25 cellular contexts compared by ENCODE assay signal in the genomic region with DNA sequence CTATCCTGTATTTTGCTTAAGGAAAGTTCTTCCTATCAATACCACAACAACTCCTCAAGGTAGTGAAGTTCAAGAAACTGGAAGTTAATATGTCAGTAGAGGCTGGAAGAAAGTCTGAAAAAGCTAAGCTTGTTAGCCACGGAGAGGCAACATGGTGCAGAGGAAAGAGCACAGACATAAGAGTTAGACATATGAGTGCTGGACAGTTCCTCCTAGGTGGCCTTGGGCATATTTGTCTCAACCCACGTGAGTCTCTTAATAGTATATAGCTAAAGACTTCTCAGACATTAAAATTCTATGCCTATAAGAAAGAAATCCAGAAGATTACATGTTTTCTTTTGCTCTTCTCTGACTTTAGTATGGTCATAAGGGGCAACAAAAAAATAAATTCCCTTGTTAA.
"Had no signal": no experiment of that assay in that cellular context is flagged by ENCODE, and none has a peak within 500 bp of the region (broad histone marks: within the 10 kb centered on the region; RNA-seq: fewer than 3 reads in every experiment).

No MANE protein-coding gene starts in this region.

- H3K27ac Mint-ChIP-seq: activated CD4-positive, alpha-beta T cell treated with anti-CD3 and anti-CD28 coated beads for 36 hours; activated CD8-positive, alpha-beta T cell treated with anti-CD3 and anti-CD28 coated beads, Interleukin-2, amount 10 ng/mL, durations not matched to agents 7 days and 5 days; brain; IgD-negative memory B cell had no signal

- H3K4me3 ChIP-seq: cardiac muscle cell had no signal

- DNase-seq: activated CD4-positive, alpha-beta T cell treated with anti-CD3 and anti-CD28 coated beads for 36 hours; activated CD4-positive, CD25-positive, alpha-beta regulatory T cell; activated CD8-positive, alpha-beta memory T cell treated with anti-CD3 and anti-CD28 coated beads, Interleukin-2, amount 50 U/mL, for 48 hours; activated CD8-positive, alpha-beta T cell treated with anti-CD3 and anti-CD28 coated beads, Interleukin-2, amount 10 ng/mL, durations not matched to agents 7 days and 5 days; activated naive CD4-positive, alpha-beta T cell treated with anti-CD3 and anti-CD28 coated beads, Interleukin-2, amount 50 U/mL, for 16 hours; activated T-cell treated with anti-CD3 and anti-CD28 coated beads, Interleukin-2, amount 50 U/mL, for 1 hour; amygdala; MM.1S; NCI-H1105; NCI-H1436; NCI-H187; NCI-H2081; NCI-H2227 treated with DMSO at 0.1 percent for 48 hours; NCI-H526; NCI-H774; OCI-M1; SIG-M5; T-helper 1 cell had no signal

- FAIRE-seq: astrocyte, colon, RCC 7860 had no signal

- H3K36me3 ChIP-seq: cardiac muscle cell had no signal

- H3K27ac ChIP-seq: cardiac muscle cell, VCaP had no signal

- H3K36me3 Mint-ChIP-seq: brain, IgD-negative memory B cell had no signal

- ATAC-seq: activated CD4-positive, alpha-beta T cell treated with anti-CD3 and anti-CD28 coated beads for 36 hours; activated CD8-positive, alpha-beta T cell treated with anti-CD3 and anti-CD28 coated beads, Interleukin-2, amount 10 ng/mL, durations not matched to agents 7 days and 5 days had no signal

- H3K4me3 Mint-ChIP-seq: activated CD4-positive, alpha-beta T cell treated with anti-CD3 and anti-CD28 coated beads for 36 hours; activated CD8-positive, alpha-beta T cell treated with anti-CD3 and anti-CD28 coated beads, Interleukin-2, amount 10 ng/mL, durations not matched to agents 7 days and 5 days; brain; IgD-negative memory B cell had no signal

- H3K4me1 Mint-ChIP-seq: activated CD4-positive, alpha-beta T cell treated with anti-CD3 and anti-CD28 coated beads for 36 hours; brain; IgD-negative memory B cell had no signal

- H3K27me3 ChIP-seq: cardiac muscle cell had no signal

- H3K27me3 Mint-ChIP-seq: IgD-negative memory B cell had no signal
